16 cellular contexts compared by ENCODE assay signal in genomic region chr17:14316131-14316854, GRCh38. TPM values are rescaled to one million over a fixed set of nuclear protein-coding genes. Genes with fewer than 3 reads are reported as not detected.
DNase-seq lines count a peak whose midpoint lies in the region; ATAC-seq and TF ChIP-seq lines count a peak whose summit lies in the region.
"Had no signal": no experiment of that assay in that cellular context is flagged by ENCODE, and none has a peak within 500 bp of the region (broad histone marks: within the 10 kb centered on the region; RNA-seq: fewer than 3 reads in every experiment).

No MANE protein-coding gene starts in this region.

- peak overlapping the region; percentile 29 for H3K27ac ChIP-seq in endodermal cell (ENCODE audit: low read depth, low read length)

- H3K36me3 ChIP-seq in endodermal cell (ENCODE audit: control insufficient read depth, insufficient read depth, low read length) = peaks cover 6% of the 10 kb centered on the region

- H3K4me3 ChIP-seq in endodermal cell (ENCODE audit: low read length) = no peak overlapping the region

- no peak overlapping the region for H3K9ac ChIP-seq in endodermal cell (ENCODE audit: extremely low read depth, low read length, poor library complexity, severe bottlenecking)

- H3K27ac Mint-ChIP-seq in endodermal cell (no peak overlapping the region), osteocyte (ENCODE audit: unreplicated experiment) (no peak overlapping the region)
- H3K27ac Mint-ChIP-seq in natural killer cell treated with Interleukin-12 subunit alpha and Interleukin-12 subunit beta and Interleukin-15 and Interleukin-18, amount 100 ng/mL, for 72 hours = peak overlapping the region in 1 of 2 donors; percentile 1

- no peaks in the 10 kb centered on the region for H3K9me3 ChIP-seq in endodermal cell (ENCODE audit: control insufficient read depth, low read length)

- no peak for TF ChIP-seq CTCF in endodermal cell (conservative IDR thresholded peaks at IDR 0.05)
- TF ChIP-seq CTCF in osteocyte (IDR thresholded peaks at IDR 0.05) = no peak

- H3K4me3 Mint-ChIP-seq in endodermal cell (no peak overlapping the region), osteocyte (ENCODE audit: unreplicated experiment) (no peak overlapping the region)
- H3K4me3 Mint-ChIP-seq in natural killer cell treated with Interleukin-12 subunit alpha and Interleukin-12 subunit beta and Interleukin-15 and Interleukin-18, amount 100 ng/mL, for 72 hours = no peak overlapping the region

- H3K4me1 ChIP-seq in endodermal cell (ENCODE audit: control insufficient read depth, insufficient read depth, low read length) = peaks cover 32% of the 10 kb centered on the region

- H3K4me1 Mint-ChIP-seq in endodermal cell = peaks cover 31% of the 10 kb centered on the region
- H3K4me1 Mint-ChIP-seq in natural killer cell treated with Interleukin-12 subunit alpha and Interleukin-12 subunit beta and Interleukin-15 and Interleukin-18, amount 100 ng/mL, for 72 hours (ENCODE audit: low read depth in 2 of 2) = peaks cover 60 to 70% of the 10 kb centered on the region in 2 donors
- H3K4me1 Mint-ChIP-seq in osteocyte (ENCODE audit: unreplicated experiment) = peaks cover 51% of the 10 kb centered on the region

- WGBS in endodermal cell (ENCODE audit: insufficient coverage in 1 of 2, insufficient read length in 1 of 2), 2 experiments = 72% methylated on average over 6 to 10 of the region's 10 CpGs

- no peak for ATAC-seq in natural killer cell treated with Interleukin-12 subunit alpha and Interleukin-12 subunit beta and Interleukin-15 and Interleukin-18, amount 100 ng/mL, for 72 hours
- ATAC-seq in HG02885 (IDR thresholded peaks at IDR 0.05; ENCODE audit: poor library complexity, unreplicated experiment) = no peak
- ATAC-seq: activated CD4-positive, CD25-positive, alpha-beta regulatory T cell treated with anti-CD3 and anti-CD28 coated beads, Interleukin-2, amount 50 U/mL, for 24 hours had no signal

- peaks cover 2% of the 10 kb centered on the region for H3K9me3 Mint-ChIP-seq in endodermal cell
- H3K9me3 Mint-ChIP-seq in natural killer cell treated with Interleukin-12 subunit alpha and Interleukin-12 subunit beta and Interleukin-15 and Interleukin-18, amount 100 ng/mL, for 72 hours = no peaks in the 10 kb centered on the region
- H3K9me3 Mint-ChIP-seq in osteocyte (ENCODE audit: unreplicated experiment) = no peaks in the 10 kb centered on the region

- H3K36me3 Mint-ChIP-seq in endodermal cell (ENCODE audit: low read depth) = peaks cover 6% of the 10 kb centered on the region
- peaks cover 4% of the 10 kb centered on the region for H3K36me3 Mint-ChIP-seq in natural killer cell treated with Interleukin-12 subunit alpha and Interleukin-12 subunit beta and Interleukin-15 and Interleukin-18, amount 100 ng/mL, for 72 hours
- H3K36me3 Mint-ChIP-seq in osteocyte (ENCODE audit: unreplicated experiment) = peaks cover 45% of the 10 kb centered on the region

- H3K27me3 Mint-ChIP-seq in endodermal cell (ENCODE audit: insufficient read depth) (peaks cover 74% of the 10 kb centered on the region), osteocyte (ENCODE audit: unreplicated experiment) (no peaks in the 10 kb centered on the region)
- no peaks in the 10 kb centered on the region for H3K27me3 Mint-ChIP-seq in natural killer cell treated with Interleukin-12 subunit alpha and Interleukin-12 subunit beta and Interleukin-15 and Interleukin-18, amount 100 ng/mL, for 72 hours

- H3K27me3 ChIP-seq in endodermal cell (ENCODE audit: control insufficient read depth, insufficient read depth, low read length, poor library complexity, severe bottlenecking) = peaks cover 26% of the 10 kb centered on the region

- DNase-seq in NCI-H1417 (lab: John Stamatoyannopoulos, UW) (peak in 2 of 3 experiments; percentile 15 to 30), NCI-H1417 treated with DMSO at 0.1 percent for 48 hours (lab: John Stamatoyannopoulos, UW) (no peak), NCI-H1105 treated with DMSO at 0.1 percent for 48 hours (lab: John Stamatoyannopoulos, UW) (peak; percentile 93), endodermal cell (peak; percentile 53), inferior parietal cortex (ENCODE audit: extremely low spot score) (no peak), osteocyte (ENCODE audit: extremely low spot score, unreplicated experiment) (no peak)
- peak; percentile 59 for DNase-seq in natural killer cell treated with Interleukin-12 subunit alpha and Interleukin-12 subunit beta and Interleukin-15 and Interleukin-18, amount 100 ng/mL, for 72 hours (ENCODE audit: low spot score)
- DNase-seq: 8988T; activated CD8-positive, alpha-beta memory T cell treated with anti-CD3 and anti-CD28 coated beads, Interleukin-2, amount 50 U/mL, for 48 hours; H9; NCI-H1694 treated with DMSO at 0.1 percent for 48 hours; NCI-H510A treated with DMSO at 0.1 percent for 48 hours; RPMI8226; T-helper 1 cell had no signal

RNA-seq across cellular contexts. Expression of gene HS3ST3B1, which starts 15.4 kb away (rescaled TPM):
- total RNA-seq in endodermal cell (1 to 10 TPM; 5.6 to 6.9 TPM), osteocyte (76.9 and 77.0 TPM in 2 replicates)
- 8.7 TPM for polyA plus RNA-seq in endodermal cell (2013, experiment 1 of 2)
- polyA plus RNA-seq in endodermal cell (2013, experiment 2 of 2) = 7.3 TPM
- 10 to 100 TPM; 13.2 to 22.0 TPM for total RNA-seq in natural killer cell treated with Interleukin-12 subunit alpha and Interleukin-12 subunit beta and Interleukin-15 and Interleukin-18, amount 100 ng/mL, for 72 hours

Comparison
In these comparisons a context has a peak if more than half of its experiments do, and no peak if none do; other contexts are left out.
1. DNase-seq: peak in NCI-H1417 (2 of 3), NCI-H1105 treated with DMSO at 0.1 percent for 48 hours (single experiment), endodermal cell (single experiment) and natural killer cell treated with Interleukin-12 subunit alpha and Interleukin-12 subunit beta and Interleukin-15 and Interleukin-18, amount 100 ng/mL, for 72 hours (single experiment); none in NCI-H1417 treated with DMSO at 0.1 percent for 48 hours (single experiment), inferior parietal cortex (single experiment) and osteocyte (single experiment).